ENCODE assay signal across 24 cellular contexts in the genomic region with DNA sequence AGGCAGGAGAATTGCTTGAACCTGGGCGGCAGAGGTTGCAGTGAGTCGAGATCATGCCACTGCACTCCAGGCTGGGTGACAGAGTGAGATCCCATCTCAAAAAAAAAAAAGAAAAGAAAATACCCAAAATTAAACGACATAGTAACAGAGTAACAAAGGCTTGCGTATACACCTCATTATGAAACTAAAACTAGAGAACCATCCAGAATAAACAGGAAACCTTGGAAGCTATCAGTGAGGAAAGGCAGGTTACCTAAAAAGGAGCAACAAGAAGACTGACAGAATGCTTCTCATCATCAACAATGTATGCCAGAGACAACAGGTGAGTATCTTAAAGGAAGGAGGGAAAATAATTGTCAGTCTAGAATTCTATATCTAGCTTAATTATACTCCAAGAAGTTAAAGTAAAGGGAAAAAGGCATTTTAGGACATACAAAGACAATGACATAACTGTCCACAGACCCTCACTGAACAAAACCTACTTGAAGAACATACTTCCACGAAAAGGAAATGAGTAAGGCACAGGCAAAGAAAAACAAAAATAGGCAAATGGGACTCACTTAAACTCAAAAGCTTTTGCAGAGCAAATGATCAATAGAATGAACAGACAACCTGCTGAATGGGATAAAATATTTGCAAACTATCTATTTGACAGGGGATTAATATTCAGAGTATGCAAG.
"Had no signal": no experiment of that assay in that cellular context is flagged by ENCODE, and none has a peak within 500 bp of the region (broad histone marks: within the 10 kb centered on the region; RNA-seq: fewer than 3 reads in every experiment).

No MANE protein-coding gene starts in this region.

- H3K4me1 Mint-ChIP-seq: mesothelial cell of epicardium; nephron; neural progenitor cell; stimulated activated memory B cell treated with anti-CD40 and anti-IgM and Interleukin-4, amounts not matched to agents 10 μg/mL and 1 μg/mL and 100 μg/mL, for 72 hours had no signal

- H3K27me3 ChIP-seq: gastrocnemius medialis, neural progenitor cell, right atrium auricular region, sigmoid colon, tibial nerve, upper lobe of left lung had no signal

- H3K27ac Mint-ChIP-seq: mesothelial cell of epicardium; naive thymus-derived CD4-positive, alpha-beta T cell; nephron; neural progenitor cell; stimulated activated memory B cell treated with anti-CD40 and anti-IgM and Interleukin-4, amounts not matched to agents 10 μg/mL and 1 μg/mL and 100 μg/mL, for 72 hours had no signal

- H3K27ac ChIP-seq: dorsolateral prefrontal cortex, epithelial cell of prostate, gastrocnemius medialis, neural progenitor cell, prostate gland, right atrium auricular region, sigmoid colon, thoracic aorta, tibial nerve, upper lobe of left lung had no signal

- ATAC-seq: esophagus mucosa; gastrocnemius medialis; naive thymus-derived CD4-positive, alpha-beta T cell; stimulated activated memory B cell treated with anti-CD40 and anti-IgM and Interleukin-4, amounts not matched to agents 10 μg/mL and 1 μg/mL and 100 μg/mL, for 72 hours; stimulated activated naive CD8-positive, alpha-beta T cell treated with anti-CD3 and anti-CD28 coated beads, Interleukin-15, Interleukin-2, amounts not matched to agents 100 U/mL and 50 U/mL, for 24 hours had no signal

- H3K9me3 Mint-ChIP-seq: mesothelial cell of epicardium; neural progenitor cell; stimulated activated memory B cell treated with anti-CD40 and anti-IgM and Interleukin-4, amounts not matched to agents 10 μg/mL and 1 μg/mL and 100 μg/mL, for 72 hours had no signal

- H3K9me3 ChIP-seq: gastrocnemius medialis, prostate gland, right atrium auricular region, sigmoid colon, thoracic aorta, tibial nerve, upper lobe of left lung had no signal

- H3K4me1 ChIP-seq: gastrocnemius medialis, neural progenitor cell, prostate gland, right atrium auricular region, sigmoid colon, tibial nerve, upper lobe of left lung had no signal

- H3K36me3 Mint-ChIP-seq: mesothelial cell of epicardium; neural progenitor cell; stimulated activated memory B cell treated with anti-CD40 and anti-IgM and Interleukin-4, amounts not matched to agents 10 μg/mL and 1 μg/mL and 100 μg/mL, for 72 hours had no signal

- FAIRE-seq: keratinocyte, urothelium cell line had no signal

- H2AFZ ChIP-seq: neural progenitor cell had no signal

- H3K4me3 ChIP-seq: dorsolateral prefrontal cortex, gastrocnemius medialis, neural progenitor cell, prostate gland, right atrium auricular region, sigmoid colon, thoracic aorta, tibial nerve, upper lobe of left lung had no signal

- H3K4me2 ChIP-seq: neural progenitor cell had no signal

- DNase-seq: cortex of kidney; dorsolateral prefrontal cortex; effector CD4-positive, alpha-beta T cell; foreskin fibroblast; gastrocnemius medialis; head of caudate nucleus; mesenchymal stem cell; naive thymus-derived CD4-positive, alpha-beta T cell; sigmoid colon; stimulated activated CD4-positive, alpha-beta T cell treated with anti-CD3 and anti-CD28 coated beads, Interleukin-4, amount 100 ng/mL, for 4 hours; stimulated activated naive CD8-positive, alpha-beta T cell treated with anti-CD3 and anti-CD28 coated beads, Interleukin-15, Interleukin-2, amounts not matched to agents 100 U/mL and 50 U/mL, for 24 hours; upper lobe of left lung had no signal

- H3K4me3 Mint-ChIP-seq: mesothelial cell of epicardium; naive thymus-derived CD4-positive, alpha-beta T cell; nephron; neural progenitor cell; stimulated activated memory B cell treated with anti-CD40 and anti-IgM and Interleukin-4, amounts not matched to agents 10 μg/mL and 1 μg/mL and 100 μg/mL, for 72 hours had no signal

- H3K9ac ChIP-seq: neural progenitor cell had no signal

- H3K36me3 ChIP-seq: gastrocnemius medialis, neural progenitor cell, prostate gland, right atrium auricular region, sigmoid colon, thoracic aorta, tibial nerve, upper lobe of left lung had no signal

- H3K27me3 Mint-ChIP-seq: stimulated activated memory B cell treated with anti-CD40 and anti-IgM and Interleukin-4, amounts not matched to agents 10 μg/mL and 1 μg/mL and 100 μg/mL, for 72 hours had no signal
